17 cellular contexts compared by ENCODE assay signal in the genomic region with DNA sequence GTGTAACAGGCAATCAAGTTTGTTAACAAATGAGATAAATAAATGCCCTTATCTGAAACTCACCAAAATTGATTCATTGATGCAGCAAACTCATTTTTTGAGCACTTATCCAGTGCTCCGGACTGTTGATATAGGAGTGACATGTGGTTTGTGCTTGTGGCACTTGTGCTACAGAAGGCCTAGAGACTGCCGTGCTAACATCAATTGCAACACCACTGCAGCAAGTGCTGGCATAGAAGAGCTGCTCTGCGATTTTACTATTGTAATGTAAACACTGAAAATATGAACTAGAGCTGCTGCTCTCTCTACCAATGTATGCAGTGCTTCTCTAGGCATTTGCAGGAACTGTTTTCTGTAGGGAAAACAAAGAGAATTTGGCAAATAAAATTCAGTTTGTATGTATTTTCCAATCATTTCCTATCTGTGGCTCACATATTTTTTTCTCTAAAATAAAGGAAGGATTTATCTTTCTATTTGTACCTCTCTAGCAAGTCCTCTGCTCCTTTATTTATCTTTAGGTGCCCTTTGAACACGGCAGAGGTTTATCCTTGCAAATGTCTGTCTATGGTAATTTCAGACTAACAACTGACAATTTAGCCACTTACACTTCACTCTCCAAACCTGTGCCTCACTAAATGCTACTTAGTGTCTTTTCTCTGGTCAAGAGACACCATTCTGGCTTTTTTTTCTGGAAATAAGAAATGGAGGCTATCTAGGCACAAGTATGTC.
A peak's percentile ranks its signal among the peaks of the same experiment; 100 is the strongest.
DNase-seq lines count a peak whose midpoint lies in the region; TF ChIP-seq lines count a peak whose summit lies in the region.
"Had no signal": no experiment of that assay in that cellular context is flagged by ENCODE, and none has a peak within 500 bp of the region (broad histone marks: within the 10 kb centered on the region; RNA-seq: fewer than 3 reads in every experiment).

No MANE protein-coding gene starts in this region.

- no peak overlapping the region for H3K27ac ChIP-seq in Karpas-422 (ENCODE audit: low read length)
- no peak overlapping the region for H3K27ac ChIP-seq in MM.1S (ENCODE audit: low read length)
- H3K27ac ChIP-seq: adrenal gland, SJCRH30 had no signal

- H3K27me3 ChIP-seq in Karpas-422 (ENCODE audit: low read length) = no peaks in the 10 kb centered on the region
- H3K27me3 ChIP-seq in MM.1S (replicated peaks; ENCODE audit: insufficient read depth, low read length) = no peaks in the 10 kb centered on the region
- H3K27me3 ChIP-seq: adrenal gland, MG63, SJCRH30 had no signal

- H3K9ac ChIP-seq in Karpas-422 (ENCODE audit: low read length) (no peak overlapping the region), MM.1S (ENCODE audit: low read length) (no peak overlapping the region)

- TF ChIP-seq CTCF in choroid plexus epithelial cell (conservative IDR thresholded peaks at IDR 0.05; ENCODE audit: low read depth, low read length) = no peak
- TF ChIP-seq CTCF in MM.1S (IDR thresholded peaks at IDR 0.05; ENCODE audit: low read length) = no peak

- H3K79me2 ChIP-seq in Karpas-422 (ENCODE audit: low read length) (no peaks in the 10 kb centered on the region), MM.1S (ENCODE audit: low read length) (no peaks in the 10 kb centered on the region)

- H3K4me1 ChIP-seq in Karpas-422 (ENCODE audit: low read length) (no peaks in the 10 kb centered on the region), MM.1S (ENCODE audit: low read length) (no peaks in the 10 kb centered on the region)
- H3K4me1 ChIP-seq: adrenal gland, Caco-2, SJCRH30 had no signal

- H3K36me3 ChIP-seq in Karpas-422 (ENCODE audit: insufficient read depth, low read length) (no peaks in the 10 kb centered on the region), MM.1S (replicated peaks; ENCODE audit: insufficient read depth, low read length) (no peaks in the 10 kb centered on the region)
- H3K36me3 ChIP-seq: adrenal gland, MG63, SJCRH30 had no signal

- no peak overlapping the region for H3K4me2 ChIP-seq in Karpas-422 (ENCODE audit: low read depth, low read length, poor library complexity, severe bottlenecking)
- H3K4me2 ChIP-seq in MM.1S (ENCODE audit: low read depth, low read length) = no peak overlapping the region

- peak; percentile 24 for DNase-seq in DMS53 treated with DMSO at 0.1 percent for 48 hours (lab: John Stamatoyannopoulos, UW; ENCODE audit: unreplicated experiment)
- DNase-seq in Karpas-422 = no peak
- peak; percentile 3 for DNase-seq in choroid plexus epithelial cell (ENCODE audit: low read depth)
- DNase-seq in middle frontal gyrus (ENCODE audit: extremely low spot score, low spot score) = peak; percentile 47
- DNase-seq in stimulated activated CD4-positive, alpha-beta T cell treated with anti-CD3 and anti-CD28 coated beads, Interleukin-2, amount 100 ng/mL, for 24 hours = no peak
- DNase-seq in stimulated activated CD8-positive, alpha-beta memory T cell treated with anti-CD3 and anti-CD28 coated beads, Interleukin-4, amount 100 ng/mL, for 48 hours = no peak
- no peak for DNase-seq in MM.1S
- DNase-seq: adrenal gland; effector CD8-positive, alpha-beta T cell; GF-D8; kidney glomerular epithelial cell; MG63; NCI-H187; stimulated activated CD4-positive, alpha-beta T cell treated with anti-CD3 and anti-CD28 coated beads, Interleukin-4, amount 100 ng/mL, for 1 hour; substantia nigra had no signal

- H4K20me1 ChIP-seq in Karpas-422 (ENCODE audit: insufficient read depth, low read depth, low read length) (no peaks in the 10 kb centered on the region), MM.1S (ENCODE audit: insufficient read depth, low read length) (no peaks in the 10 kb centered on the region)

- no peaks in the 10 kb centered on the region for H3F3A ChIP-seq in MM.1S (ENCODE audit: insufficient read depth, low read length)

- H3K9me2 ChIP-seq in Karpas-422 (replicated peaks; ENCODE audit: insufficient read depth, low read length) (no peaks in the 10 kb centered on the region), MM.1S (replicated peaks; ENCODE audit: insufficient read depth, low read length) (no peaks in the 10 kb centered on the region)

- H3K9me3 ChIP-seq in Karpas-422 (ENCODE audit: low read length) (peaks cover 5% of the 10 kb centered on the region), MM.1S (replicated peaks; ENCODE audit: insufficient read depth, low read length) (no peaks in the 10 kb centered on the region)
- H3K9me3 ChIP-seq: adrenal gland, Caco-2, MG63, SJCRH30 had no signal

- H2AFZ ChIP-seq in Karpas-422 (ENCODE audit: low read length) (0 out of 2 replicates have a peak overlapping the region, but pooled peaks have one; percentile 5), MM.1S (ENCODE audit: low read length) (no peak overlapping the region)

- H3K4me3 ChIP-seq in Karpas-422 (ENCODE audit: low read length) (no peak overlapping the region), choroid plexus epithelial cell (ENCODE audit: low read depth, low read length) (no peak overlapping the region), MM.1S (ENCODE audit: low read length) (no peak overlapping the region)
- H3K4me3 ChIP-seq: adrenal gland, MG63, SJCRH30 had no signal

Comparison
In these comparisons a context has a peak if more than half of its experiments do, and no peak if none do; other contexts are left out.
1. DNase-seq: peak in DMS53 treated with DMSO at 0.1 percent for 48 hours (single experiment), choroid plexus epithelial cell (single experiment) and middle frontal gyrus (single experiment); none in Karpas-422 (single experiment), stimulated activated CD4-positive, alpha-beta T cell treated with anti-CD3 and anti-CD28 coated beads, Interleukin-2, amount 100 ng/mL, for 24 hours (0 of 2), stimulated activated CD8-positive, alpha-beta memory T cell treated with anti-CD3 and anti-CD28 coated beads, Interleukin-4, amount 100 ng/mL, for 48 hours (single experiment) and MM.1S (single experiment).